In the genomic region with DNA sequence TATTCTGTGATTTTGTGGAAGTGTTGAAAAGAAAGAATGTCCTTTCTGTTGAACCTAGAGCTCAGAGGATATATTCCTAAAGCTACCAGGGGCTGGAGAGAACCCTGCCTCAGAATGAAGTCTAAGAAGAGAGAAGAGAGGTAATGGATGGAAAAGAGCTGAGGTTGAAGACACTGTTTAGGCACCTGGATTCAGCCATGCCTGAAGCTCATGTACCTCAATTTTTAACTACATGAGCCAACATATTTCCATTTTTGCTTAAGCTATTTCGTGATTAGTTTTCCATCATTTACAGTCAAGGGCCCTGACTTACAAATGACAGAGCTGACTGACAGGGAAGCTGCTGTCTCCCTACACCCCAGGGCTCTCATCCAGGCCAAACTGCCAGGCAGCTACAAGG, we compare ENCODE assay signal across 14 cellular contexts. TPM values are rescaled to one million over a fixed set of nuclear protein-coding genes. Genes with fewer than 3 reads are reported as not detected.
A peak's percentile ranks its signal among the peaks of the same experiment; 100 is the strongest.
DNase-seq lines count a peak whose midpoint lies in the region; ATAC-seq and TF ChIP-seq lines count a peak whose summit lies in the region.
"Had no signal": no experiment of that assay in that cellular context is flagged by ENCODE, and none has a peak within 500 bp of the region (broad histone marks: within the 10 kb centered on the region; RNA-seq: fewer than 3 reads in every experiment).

No MANE protein-coding gene starts in this region.

- no peaks in the 10 kb centered on the region for H3K9me3 Mint-ChIP-seq in activated CD4-positive, alpha-beta T cell treated with anti-CD3 and anti-CD28 coated beads, Interleukin-2, amount 10 ng/mL, durations not matched to agents 7 days and 5 days
- peaks cover 0 to 4% (median 0%) of the 10 kb centered on the region in 7 donors for H3K9me3 Mint-ChIP-seq in CD14-positive monocyte
- H3K9me3 Mint-ChIP-seq: CD4-positive, CD25-positive, alpha-beta regulatory T cell; H9 had no signal

- DNase-seq in activated CD4-positive, alpha-beta T cell treated with anti-CD3 and anti-CD28 coated beads, Interleukin-2, amount 10 ng/mL, durations not matched to agents 7 days and 5 days, result no peak
- no peak for DNase-seq in activated CD4-positive, alpha-beta T cell treated with anti-CD3 and anti-CD28 coated beads, Interleukin-2, amount 50 U/mL, for 48 hours
- DNase-seq in CD14-positive monocyte (ENCODE audit: low spot score) (no peak), dorsolateral prefrontal cortex (no peak), upper lobe of right lung (no peak), NOMO-1 treated with dmso at 0.1 percent for 144 hours (lab: John Stamatoyannopoulos, UW; ENCODE audit: unreplicated experiment) (no peak), transverse colon (no peak)
- DNase-seq: CD4-positive, CD25-positive, alpha-beta regulatory T cell; DMS53; GF-D8; GOT3; H9 had no signal

- H3K9me3 ChIP-seq in upper lobe of right lung (no peaks in the 10 kb centered on the region), transverse colon (no peaks in the 10 kb centered on the region)
- H3K9me3 ChIP-seq: BLaER1 had no signal

- H3K4me3 ChIP-seq in dorsolateral prefrontal cortex, result no peak overlapping the region
- H3K4me3 ChIP-seq in upper lobe of right lung, result no peak overlapping the region
- no peak overlapping the region for H3K4me3 ChIP-seq in transverse colon
- H3K4me3 ChIP-seq: BLaER1 had no signal

- no peaks in the 10 kb centered on the region for H3K27me3 ChIP-seq in dorsolateral prefrontal cortex
- H3K27me3 ChIP-seq in upper lobe of right lung, result no peaks in the 10 kb centered on the region
- no peaks in the 10 kb centered on the region for H3K27me3 ChIP-seq in transverse colon
- H3K27me3 ChIP-seq: BLaER1 had no signal

- intact Hi-C loops in CD14-positive monocyte (cut with micrococcal nuclease), result no loop called here
- intact Hi-C loops in dorsolateral prefrontal cortex (cut with DNase I), result no loop called here
- intact Hi-C loops in upper lobe of right lung (cut with DNase I), result no loop called here
- intact Hi-C loops in transverse colon (cut with DNase I; ENCODE audit: low total_unique reads), result no loop called here

- no peak overlapping the region for H3K4me3 Mint-ChIP-seq in activated CD4-positive, alpha-beta T cell treated with anti-CD3 and anti-CD28 coated beads, Interleukin-2, amount 10 ng/mL, durations not matched to agents 7 days and 5 days
- H3K4me3 Mint-ChIP-seq in CD14-positive monocyte, result no peak overlapping the region
- H3K4me3 Mint-ChIP-seq: CD4-positive, CD25-positive, alpha-beta regulatory T cell; H9 had no signal

- no peak for ATAC-seq in upper lobe of right lung

- WGBS in transverse colon (ENCODE audit: low coverage in 1 of 2), 2 donors, result 84 to 100% methylated on average over 1 of the region's 1 CpG

- H3K36me3 ChIP-seq in upper lobe of right lung (no peaks in the 10 kb centered on the region), transverse colon (no peaks in the 10 kb centered on the region)

- H3K4me1 Mint-ChIP-seq in activated CD4-positive, alpha-beta T cell treated with anti-CD3 and anti-CD28 coated beads, Interleukin-2, amount 10 ng/mL, durations not matched to agents 7 days and 5 days, result peaks cover 17% of the 10 kb centered on the region
- H3K4me1 Mint-ChIP-seq in CD14-positive monocyte, result peaks cover 63% of the 10 kb centered on the region

- peaks cover 8% of the 10 kb centered on the region for H3K36me3 Mint-ChIP-seq in activated CD4-positive, alpha-beta T cell treated with anti-CD3 and anti-CD28 coated beads, Interleukin-2, amount 10 ng/mL, durations not matched to agents 7 days and 5 days (ENCODE audit: low read depth)
- peaks cover 46 to 71% of the 10 kb centered on the region in 2 donors for H3K36me3 Mint-ChIP-seq in CD14-positive monocyte

- no peak for TF ChIP-seq EP300 in transverse colon (IDR thresholded peaks at IDR 0.05; ENCODE audit: low read depth)

- TF ChIP-seq POLR2A in transverse colon (IDR thresholded peaks at IDR 0.05), result no peak

- H3K4me1 ChIP-seq in upper lobe of right lung (peaks cover 25% of the 10 kb centered on the region), transverse colon (peaks cover 0 to 9% (median 0%) of the 10 kb centered on the region in 4 donors)

- CTCF ChIA-PET in activated CD4-positive, alpha-beta T cell treated with anti-CD3 and anti-CD28 coated beads, Interleukin-2, amount 10 ng/mL, durations not matched to agents 7 days and 5 days (lab: Charles Lee), result interaction anchor here (0.7 to 1.2 kb wide), 2 partner anchors 10 to 83 kb away, joined by 3 to 4 read pairs; no protein-coding TSS in a partner anchor

- H3K27me3 Mint-ChIP-seq in activated CD4-positive, alpha-beta T cell treated with anti-CD3 and anti-CD28 coated beads, Interleukin-2, amount 10 ng/mL, durations not matched to agents 7 days and 5 days, result no peaks in the 10 kb centered on the region
- H3K27me3 Mint-ChIP-seq in CD14-positive monocyte (ENCODE audit: low read depth in 3 of 3), result peaks cover 0 to 2% (median 0%) of the 10 kb centered on the region in 3 donors
- H3K27me3 Mint-ChIP-seq: CD4-positive, CD25-positive, alpha-beta regulatory T cell had no signal

- in situ Hi-C loops in transverse colon (cut with MboI; ENCODE audit: low pct_ligation_motif_present in 1 of 4, low pct_unique_long_range_greater_than_20kb in 1 of 4, low sequenced_read_pairs in 3 of 4), result no loop called here

- TF ChIP-seq CTCF in CD14-positive monocyte (IDR thresholded peaks at IDR 0.05) (no peak), dorsolateral prefrontal cortex (IDR thresholded peaks at IDR 0.05 in 54 of 56, conservative IDR thresholded peaks at IDR 0.05 in 2 of 56; ENCODE audit: low read depth in 1 of 56, partially characterized antibody in 56 of 56) (no peak), upper lobe of right lung (IDR thresholded peaks at IDR 0.05) (no peak), transverse colon (IDR thresholded peaks at IDR 0.05) (no peak)

- POLR2A ChIA-PET in activated CD4-positive, alpha-beta T cell treated with anti-CD3 and anti-CD28 coated beads, Interleukin-2, amount 10 ng/mL, durations not matched to agents 7 days and 5 days (lab: Charles Lee), result no interaction called here

- peak overlapping the region; percentile 46 for H3K27ac Mint-ChIP-seq in activated CD4-positive, alpha-beta T cell treated with anti-CD3 and anti-CD28 coated beads, Interleukin-2, amount 10 ng/mL, durations not matched to agents 7 days and 5 days
- H3K27ac Mint-ChIP-seq in CD14-positive monocyte, result peak overlapping the region; percentile 82 to 95 (median 93)

- H3K27ac ChIP-seq in dorsolateral prefrontal cortex (peak overlapping the region in 32 of 59 donors; percentile 2 to 96 (median 72)), upper lobe of right lung (peak overlapping the region; percentile 24), transverse colon (no peak overlapping the region)
- H3K27ac ChIP-seq: 22Rv1, BLaER1 had no signal

RNA-seq across cellular contexts. Expression of gene CAMKK2, which starts 10.7 kb away (rescaled TPM):
- 10 to 100 TPM; 31.2 to 32.4 TPM for total RNA-seq in activated CD4-positive, alpha-beta T cell treated with anti-CD3 and anti-CD28 coated beads, Interleukin-2, amount 10 ng/mL, durations not matched to agents 7 days and 5 days
- polyA plus RNA-seq in CD14-positive monocyte, result 10 to 100 TPM; 55.6 to 71.0 TPM
- total RNA-seq in dorsolateral prefrontal cortex (100 to 1,000 TPM in 117 of 120 experiments, 10 to 100 TPM in 3; 52.8 to 279 (median 164) TPM), upper lobe of right lung (39.3 TPM), transverse colon (100 to 1,000 TPM in 1 of 4 donors, 10 to 100 TPM in 3; 17.5 to 155 (median 47.7) TPM)

Comparison
In these comparisons a context has a peak if more than half of its experiments do, and no peak if none do; other contexts are left out.
1. H3K27ac ChIP-seq: peak in dorsolateral prefrontal cortex (32 of 59) and upper lobe of right lung (single experiment); none in transverse colon (0 of 4).